20 cellular contexts compared by ENCODE assay signal in genomic region chr13:110811008-110811720, GRCh38.
"Had no signal": no experiment of that assay in that cellular context is flagged by ENCODE, and none has a peak within 500 bp of the region (broad histone marks: within the 10 kb centered on the region; RNA-seq: fewer than 3 reads in every experiment).

No MANE protein-coding gene starts in this region.

- H3K27ac Mint-ChIP-seq: activated B cell treated with CpG ODN at 0.5 μM for 24 hours; activated CD4-positive, alpha-beta memory T cell treated with anti-CD3 and anti-CD28 coated beads, Interleukin-2, amount 10 ng/mL, durations not matched to agents 7 days and 5 days; activated CD8-positive, alpha-beta memory T cell treated with anti-CD3 and anti-CD28 coated beads, Interleukin-2, amount 10 ng/mL, durations not matched to agents 7 days and 5 days; activated naive CD4-positive, alpha-beta T cell treated with anti-CD3 and anti-CD28 coated beads, Interleukin-2, amount 10 ng/mL, durations not matched to agents 7 days and 5 days; activated naive CD8-positive, alpha-beta T cell treated with anti-CD3 and anti-CD28 coated beads, Interleukin-2, amount 50 U/mL, for 24 hours; stimulated activated naive CD8-positive, alpha-beta T cell treated with anti-CD3 and anti-CD28 coated beads, Interleukin-15, Interleukin-2, amounts not matched to agents 100 ng/mL and 50 ng/mL, for 24 hours; T-helper 2 cell treated with Interferon-gamma antibody and Interleukin-4, amounts not matched to agents 5 μg/mL and 100 μg/mL, for 36 hours had no signal

- H3K4me1 Mint-ChIP-seq: central memory CD8-positive, alpha-beta T cell had no signal

- H3K36me3 ChIP-seq: ascending aorta, upper lobe of right lung had no signal

- DNase-seq: activated B cell treated with CpG ODN at 0.5 μM for 24 hours; activated CD4-positive, alpha-beta memory T cell treated with anti-CD3 and anti-CD28 coated beads, Interleukin-2, amount 10 ng/mL, durations not matched to agents 7 days and 5 days; activated CD4-positive, alpha-beta T cell treated with anti-CD3 and anti-CD28 coated beads for 4 hours; activated CD8-positive, alpha-beta memory T cell treated with anti-CD3 and anti-CD28 coated beads, Interleukin-2, amount 10 ng/mL, durations not matched to agents 7 days and 5 days; activated naive CD4-positive, alpha-beta T cell treated with anti-CD3 and anti-CD28 coated beads, Interleukin-2, amount 10 ng/mL, durations not matched to agents 7 days and 5 days; activated naive CD8-positive, alpha-beta T cell treated with anti-CD3 and anti-CD28 coated beads, Interleukin-2, amount 50 U/mL, for 24 hours; mesenchymal stem cell; nucleus accumbens; posterior cingulate gyrus; right cardiac atrium; stimulated activated CD4-positive, alpha-beta T cell treated with anti-CD3 and anti-CD28 coated beads, Interleukin-2, amount 100 ng/mL, for 24 hours; SW 1271; upper lobe of right lung had no signal

- H3K36me3 Mint-ChIP-seq: activated CD8-positive, alpha-beta memory T cell treated with anti-CD3 and anti-CD28 coated beads, Interleukin-2, amount 10 ng/mL, durations not matched to agents 7 days and 5 days; activated naive CD4-positive, alpha-beta T cell treated with anti-CD3 and anti-CD28 coated beads, Interleukin-2, amount 10 ng/mL, durations not matched to agents 7 days and 5 days; naive thymus-derived CD8-positive, alpha-beta T cell had no signal

- H3K27ac ChIP-seq: ascending aorta, coronary artery, upper lobe of right lung had no signal

- H3K27me3 ChIP-seq: ascending aorta had no signal

- ATAC-seq: esophagus mucosa had no signal

- H3K4me3 Mint-ChIP-seq: activated B cell treated with CpG ODN at 0.5 μM for 24 hours; activated CD4-positive, alpha-beta memory T cell treated with anti-CD3 and anti-CD28 coated beads, Interleukin-2, amount 10 ng/mL, durations not matched to agents 7 days and 5 days; activated CD8-positive, alpha-beta memory T cell treated with anti-CD3 and anti-CD28 coated beads, Interleukin-2, amount 10 ng/mL, durations not matched to agents 7 days and 5 days; activated naive CD4-positive, alpha-beta T cell treated with anti-CD3 and anti-CD28 coated beads, Interleukin-2, amount 10 ng/mL, durations not matched to agents 7 days and 5 days; central memory CD8-positive, alpha-beta T cell; stimulated activated naive CD8-positive, alpha-beta T cell treated with anti-CD3 and anti-CD28 coated beads, Interleukin-15, Interleukin-2, amounts not matched to agents 100 ng/mL and 50 ng/mL, for 24 hours; T-helper 2 cell treated with Interferon-gamma antibody and Interleukin-4, amounts not matched to agents 5 μg/mL and 100 μg/mL, for 36 hours had no signal

- H3K9me3 ChIP-seq: ascending aorta, upper lobe of right lung had no signal

- H3K9me3 Mint-ChIP-seq: activated B cell treated with CpG ODN at 0.5 μM for 24 hours; activated CD4-positive, alpha-beta memory T cell treated with anti-CD3 and anti-CD28 coated beads, Interleukin-2, amount 10 ng/mL, durations not matched to agents 7 days and 5 days; activated naive CD4-positive, alpha-beta T cell treated with anti-CD3 and anti-CD28 coated beads, Interleukin-2, amount 10 ng/mL, durations not matched to agents 7 days and 5 days; activated naive CD8-positive, alpha-beta T cell treated with anti-CD3 and anti-CD28 coated beads, Interleukin-2, amount 50 U/mL, for 24 hours; central memory CD8-positive, alpha-beta T cell; naive thymus-derived CD8-positive, alpha-beta T cell; stimulated activated naive CD8-positive, alpha-beta T cell treated with anti-CD3 and anti-CD28 coated beads, Interleukin-15, Interleukin-2, amounts not matched to agents 100 ng/mL and 50 ng/mL, for 24 hours; T-helper 2 cell treated with Interferon-gamma antibody and Interleukin-4, amounts not matched to agents 5 μg/mL and 100 μg/mL, for 36 hours had no signal
